Comparison of ENCODE assay signal across 1 cellular context in the genomic region with DNA sequence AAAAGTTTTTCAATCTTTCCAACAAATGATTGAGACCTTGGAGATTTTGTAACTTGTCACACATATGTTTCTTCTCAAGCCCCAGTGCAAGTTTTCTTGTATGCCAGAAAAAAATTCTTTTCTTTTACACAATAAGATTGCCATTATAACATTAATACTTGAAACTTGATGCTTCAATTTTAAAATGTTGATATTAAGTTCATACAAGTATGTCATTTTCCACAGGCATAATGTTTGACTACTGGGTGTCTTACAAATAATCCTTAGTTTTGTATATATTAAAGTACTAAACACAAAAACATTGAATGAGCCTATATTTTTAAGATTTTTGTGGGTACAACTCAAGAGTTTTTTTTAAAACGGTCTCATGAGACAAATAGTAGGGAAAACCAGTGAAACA.
TF ChIP-seq lines count a peak whose summit lies in the region.

No MANE protein-coding gene starts in this region.

TF ChIP-seq in GM12878, 131 proteins besides CTCF, POLR2A, EP300 and RAD21 (continued from another document):
- TF ChIP-seq ZBTB40 (IDR thresholded peaks at IDR 0.05; ENCODE audit: borderline replicate concordance) (no peak), CHD4 (IDR thresholded peaks at IDR 0.05) (no peak), STAT1 (conservative IDR thresholded peaks at IDR 0.05) (no peak), BACH1 (IDR thresholded peaks at IDR 0.05; ENCODE audit: borderline replicate concordance) (no peak), IRF4 (IDR thresholded peaks at IDR 0.05; ENCODE audit: low read depth, low read length) (no peak), EGR1 (IDR thresholded peaks at IDR 0.05; ENCODE audit: borderline replicate concordance in 1 of 2, low read depth in 2 of 2, low read length in 2 of 2) (no peak), SIN3A (IDR thresholded peaks at IDR 0.05; ENCODE audit: low read depth, low read length) (no peak)
TF ChIP-seq in GM12878: peak in this region for 0.
